Comparison of ENCODE assay signal across 1 cellular context in genomic region chr17:79532107-79532790, GRCh38.
TF ChIP-seq lines count a peak whose summit lies in the region.

No MANE protein-coding gene starts in this region.

TF ChIP-seq in H1, 55 proteins besides CTCF, POLR2A, EP300 and RAD21 (continued from another document):
- TF ChIP-seq ATF2 (IDR thresholded peaks at IDR 0.05; ENCODE audit: low read length) (no peak), POU5F1 (IDR thresholded peaks at IDR 0.05; ENCODE audit: low read depth, low read length) (no peak), SRF (IDR thresholded peaks at IDR 0.05; ENCODE audit: low read depth, low read length) (no peak), CHD2 (IDR thresholded peaks at IDR 0.05; ENCODE audit: low read length) (no peak), KDM1A (IDR thresholded peaks at IDR 0.05; ENCODE audit: borderline replicate concordance, low read length) (no peak), NRF1 (IDR thresholded peaks at IDR 0.05; ENCODE audit: low read depth, low read length) (no peak), ZNF274 (IDR thresholded peaks at IDR 0.05; ENCODE audit: borderline replicate concordance, extremely low read depth, low read length) (no peak), SIRT6 (IDR thresholded peaks at IDR 0.05; ENCODE audit: low read length) (no peak), KDM4A (IDR thresholded peaks at IDR 0.05; ENCODE audit: low read depth, low read length, severe bottlenecking) (no peak), CHD1 (IDR thresholded peaks at IDR 0.05; ENCODE audit: low read depth, low read length) (no peak)
- TF ChIP-seq, protein P1, sequence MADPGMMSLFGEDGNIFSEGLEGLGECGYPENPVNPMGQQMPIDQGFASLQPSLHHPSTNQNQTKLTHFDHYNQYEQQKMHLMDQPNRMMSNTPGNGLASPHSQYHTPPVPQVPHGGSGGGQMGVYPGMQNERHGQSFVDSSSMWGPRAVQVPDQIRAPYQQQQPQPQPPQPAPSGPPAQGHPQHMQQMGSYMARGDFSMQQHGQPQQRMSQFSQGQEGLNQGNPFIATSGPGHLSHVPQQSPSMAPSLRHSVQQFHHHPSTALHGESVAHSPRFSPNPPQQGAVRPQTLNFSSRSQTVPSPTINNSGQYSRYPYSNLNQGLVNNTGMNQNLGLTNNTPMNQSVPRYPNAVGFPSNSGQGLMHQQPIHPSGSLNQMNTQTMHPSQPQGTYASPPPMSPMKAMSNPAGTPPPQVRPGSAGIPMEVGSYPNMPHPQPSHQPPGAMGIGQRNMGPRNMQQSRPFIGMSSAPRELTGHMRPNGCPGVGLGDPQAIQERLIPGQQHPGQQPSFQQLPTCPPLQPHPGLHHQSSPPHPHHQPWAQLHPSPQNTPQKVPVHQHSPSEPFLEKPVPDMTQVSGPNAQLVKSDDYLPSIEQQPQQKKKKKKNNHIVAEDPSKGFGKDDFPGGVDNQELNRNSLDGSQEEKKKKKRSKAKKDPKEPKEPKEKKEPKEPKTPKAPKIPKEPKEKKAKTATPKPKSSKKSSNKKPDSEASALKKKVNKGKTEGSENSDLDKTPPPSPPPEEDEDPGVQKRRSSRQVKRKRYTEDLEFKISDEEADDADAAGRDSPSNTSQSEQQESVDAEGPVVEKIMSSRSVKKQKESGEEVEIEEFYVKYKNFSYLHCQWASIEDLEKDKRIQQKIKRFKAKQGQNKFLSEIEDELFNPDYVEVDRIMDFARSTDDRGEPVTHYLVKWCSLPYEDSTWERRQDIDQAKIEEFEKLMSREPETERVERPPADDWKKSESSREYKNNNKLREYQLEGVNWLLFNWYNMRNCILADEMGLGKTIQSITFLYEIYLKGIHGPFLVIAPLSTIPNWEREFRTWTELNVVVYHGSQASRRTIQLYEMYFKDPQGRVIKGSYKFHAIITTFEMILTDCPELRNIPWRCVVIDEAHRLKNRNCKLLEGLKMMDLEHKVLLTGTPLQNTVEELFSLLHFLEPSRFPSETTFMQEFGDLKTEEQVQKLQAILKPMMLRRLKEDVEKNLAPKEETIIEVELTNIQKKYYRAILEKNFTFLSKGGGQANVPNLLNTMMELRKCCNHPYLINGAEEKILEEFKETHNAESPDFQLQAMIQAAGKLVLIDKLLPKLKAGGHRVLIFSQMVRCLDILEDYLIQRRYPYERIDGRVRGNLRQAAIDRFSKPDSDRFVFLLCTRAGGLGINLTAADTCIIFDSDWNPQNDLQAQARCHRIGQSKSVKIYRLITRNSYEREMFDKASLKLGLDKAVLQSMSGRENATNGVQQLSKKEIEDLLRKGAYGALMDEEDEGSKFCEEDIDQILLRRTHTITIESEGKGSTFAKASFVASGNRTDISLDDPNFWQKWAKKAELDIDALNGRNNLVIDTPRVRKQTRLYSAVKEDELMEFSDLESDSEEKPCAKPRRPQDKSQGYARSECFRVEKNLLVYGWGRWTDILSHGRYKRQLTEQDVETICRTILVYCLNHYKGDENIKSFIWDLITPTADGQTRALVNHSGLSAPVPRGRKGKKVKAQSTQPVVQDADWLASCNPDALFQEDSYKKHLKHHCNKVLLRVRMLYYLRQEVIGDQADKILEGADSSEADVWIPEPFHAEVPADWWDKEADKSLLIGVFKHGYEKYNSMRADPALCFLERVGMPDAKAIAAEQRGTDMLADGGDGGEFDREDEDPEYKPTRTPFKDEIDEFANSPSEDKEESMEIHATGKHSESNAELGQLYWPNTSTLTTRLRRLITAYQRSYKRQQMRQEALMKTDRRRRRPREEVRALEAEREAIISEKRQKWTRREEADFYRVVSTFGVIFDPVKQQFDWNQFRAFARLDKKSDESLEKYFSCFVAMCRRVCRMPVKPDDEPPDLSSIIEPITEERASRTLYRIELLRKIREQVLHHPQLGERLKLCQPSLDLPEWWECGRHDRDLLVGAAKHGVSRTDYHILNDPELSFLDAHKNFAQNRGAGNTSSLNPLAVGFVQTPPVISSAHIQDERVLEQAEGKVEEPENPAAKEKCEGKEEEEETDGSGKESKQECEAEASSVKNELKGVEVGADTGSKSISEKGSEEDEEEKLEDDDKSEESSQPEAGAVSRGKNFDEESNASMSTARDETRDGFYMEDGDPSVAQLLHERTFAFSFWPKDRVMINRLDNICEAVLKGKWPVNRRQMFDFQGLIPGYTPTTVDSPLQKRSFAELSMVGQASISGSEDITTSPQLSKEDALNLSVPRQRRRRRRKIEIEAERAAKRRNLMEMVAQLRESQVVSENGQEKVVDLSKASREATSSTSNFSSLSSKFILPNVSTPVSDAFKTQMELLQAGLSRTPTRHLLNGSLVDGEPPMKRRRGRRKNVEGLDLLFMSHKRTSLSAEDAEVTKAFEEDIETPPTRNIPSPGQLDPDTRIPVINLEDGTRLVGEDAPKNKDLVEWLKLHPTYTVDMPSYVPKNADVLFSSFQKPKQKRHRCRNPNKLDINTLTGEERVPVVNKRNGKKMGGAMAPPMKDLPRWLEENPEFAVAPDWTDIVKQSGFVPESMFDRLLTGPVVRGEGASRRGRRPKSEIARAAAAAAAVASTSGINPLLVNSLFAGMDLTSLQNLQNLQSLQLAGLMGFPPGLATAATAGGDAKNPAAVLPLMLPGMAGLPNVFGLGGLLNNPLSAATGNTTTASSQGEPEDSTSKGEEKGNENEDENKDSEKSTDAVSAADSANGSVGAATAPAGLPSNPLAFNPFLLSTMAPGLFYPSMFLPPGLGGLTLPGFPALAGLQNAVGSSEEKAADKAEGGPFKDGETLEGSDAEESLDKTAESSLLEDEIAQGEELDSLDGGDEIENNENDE (IDR thresholded peaks at IDR 0.05; ENCODE audit: insufficient replicate concordance, low read length), result no peak
